In the genomic region with DNA sequence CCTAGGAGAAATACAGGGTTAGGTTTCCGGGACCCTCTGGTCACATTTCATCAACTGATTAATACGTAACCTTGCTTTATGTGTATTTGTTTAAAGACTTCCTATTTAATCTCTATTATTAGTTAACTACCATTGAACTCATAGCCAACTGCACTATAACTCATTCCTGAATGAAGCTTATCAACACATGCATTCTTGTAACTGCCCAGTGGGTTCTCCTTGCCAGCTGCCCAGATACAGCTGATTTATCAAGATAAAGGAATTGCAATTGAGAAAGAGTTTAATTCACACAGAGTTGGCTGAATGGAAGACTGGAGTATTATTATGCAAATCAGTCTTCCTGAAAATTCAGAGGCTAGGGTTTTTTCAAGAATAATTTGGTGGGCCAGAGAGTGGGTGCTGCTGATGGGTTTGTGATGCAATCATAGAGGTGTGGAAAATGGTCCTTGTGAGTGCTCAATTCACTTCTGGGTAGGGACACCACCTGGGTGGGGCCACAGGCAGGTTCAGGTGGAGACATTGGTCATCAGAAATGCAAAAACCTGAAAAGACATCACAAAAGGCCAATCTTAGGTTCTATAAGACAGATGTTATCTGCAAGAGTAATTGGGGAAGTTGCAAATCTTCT, we compare ENCODE assay signal across 2 cellular contexts.
TF ChIP-seq lines count a peak whose summit lies in the region.

No MANE protein-coding gene starts in this region.

TF ChIP-seq in WTC11, 78 proteins besides CTCF, POLR2A, EP300 and RAD21:
- TF ChIP-seq, protein P1, sequence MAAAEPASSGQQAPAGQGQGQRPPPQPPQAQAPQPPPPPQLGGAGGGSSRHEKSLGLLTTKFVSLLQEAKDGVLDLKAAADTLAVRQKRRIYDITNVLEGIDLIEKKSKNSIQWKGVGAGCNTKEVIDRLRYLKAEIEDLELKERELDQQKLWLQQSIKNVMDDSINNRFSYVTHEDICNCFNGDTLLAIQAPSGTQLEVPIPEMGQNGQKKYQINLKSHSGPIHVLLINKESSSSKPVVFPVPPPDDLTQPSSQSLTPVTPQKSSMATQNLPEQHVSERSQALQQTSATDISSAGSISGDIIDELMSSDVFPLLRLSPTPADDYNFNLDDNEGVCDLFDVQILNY (CRISPR knock-in tag; IDR thresholded peaks at IDR 0.05): no peak
- no peak for TF ChIP-seq OVOL2 (CRISPR knock-in tag; IDR thresholded peaks at IDR 0.05; ENCODE audit: borderline replicate concordance)
- TF ChIP-seq TEAD4 (CRISPR knock-in tag; IDR thresholded peaks at IDR 0.05): no peak
- TF ChIP-seq NFATC4 (CRISPR knock-in tag; IDR thresholded peaks at IDR 0.05): no peak
- TF ChIP-seq, protein P2, sequence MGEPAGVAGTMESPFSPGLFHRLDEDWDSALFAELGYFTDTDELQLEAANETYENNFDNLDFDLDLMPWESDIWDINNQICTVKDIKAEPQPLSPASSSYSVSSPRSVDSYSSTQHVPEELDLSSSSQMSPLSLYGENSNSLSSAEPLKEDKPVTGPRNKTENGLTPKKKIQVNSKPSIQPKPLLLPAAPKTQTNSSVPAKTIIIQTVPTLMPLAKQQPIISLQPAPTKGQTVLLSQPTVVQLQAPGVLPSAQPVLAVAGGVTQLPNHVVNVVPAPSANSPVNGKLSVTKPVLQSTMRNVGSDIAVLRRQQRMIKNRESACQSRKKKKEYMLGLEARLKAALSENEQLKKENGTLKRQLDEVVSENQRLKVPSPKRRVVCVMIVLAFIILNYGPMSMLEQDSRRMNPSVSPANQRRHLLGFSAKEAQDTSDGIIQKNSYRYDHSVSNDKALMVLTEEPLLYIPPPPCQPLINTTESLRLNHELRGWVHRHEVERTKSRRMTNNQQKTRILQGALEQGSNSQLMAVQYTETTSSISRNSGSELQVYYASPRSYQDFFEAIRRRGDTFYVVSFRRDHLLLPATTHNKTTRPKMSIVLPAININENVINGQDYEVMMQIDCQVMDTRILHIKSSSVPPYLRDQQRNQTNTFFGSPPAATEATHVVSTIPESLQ (CRISPR knock-in tag; IDR thresholded peaks at IDR 0.05): no peak
- TF ChIP-seq, protein P3, sequence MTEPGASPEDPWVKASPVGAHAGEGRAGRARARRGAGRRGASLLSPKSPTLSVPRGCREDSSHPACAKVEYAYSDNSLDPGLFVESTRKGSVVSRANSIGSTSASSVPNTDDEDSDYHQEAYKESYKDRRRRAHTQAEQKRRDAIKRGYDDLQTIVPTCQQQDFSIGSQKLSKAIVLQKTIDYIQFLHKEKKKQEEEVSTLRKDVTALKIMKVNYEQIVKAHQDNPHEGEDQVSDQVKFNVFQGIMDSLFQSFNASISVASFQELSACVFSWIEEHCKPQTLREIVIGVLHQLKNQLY (CRISPR knock-in tag; IDR thresholded peaks at IDR 0.05): no peak
- TF ChIP-seq, protein P4, sequence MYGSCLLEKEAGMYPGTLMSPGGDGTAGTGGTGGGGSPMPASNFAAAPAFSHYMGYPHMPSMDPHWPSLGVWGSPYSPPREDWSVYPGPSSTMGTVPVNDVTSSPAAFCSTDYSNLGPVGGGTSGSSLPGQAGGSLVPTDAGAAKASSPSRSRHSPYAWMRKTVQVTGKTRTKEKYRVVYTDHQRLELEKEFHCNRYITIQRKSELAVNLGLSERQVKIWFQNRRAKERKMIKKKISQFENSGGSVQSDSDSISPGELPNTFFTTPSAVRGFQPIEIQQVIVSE (CRISPR knock-in tag; IDR thresholded peaks at IDR 0.05; ENCODE audit: borderline replicate concordance): no peak
- no peak for TF ChIP-seq ZNF263 (CRISPR knock-in tag; IDR thresholded peaks at IDR 0.05; ENCODE audit: low read depth)

TF ChIP-seq in H1, 55 proteins besides CTCF, POLR2A, EP300 and RAD21 (continued from another document):
- no peak for TF ChIP-seq HDAC6 (IDR thresholded peaks at IDR 0.05; ENCODE audit: low read depth, low read length)
